Comparison of ENCODE assay signal across 20 cellular contexts in genomic region chr16:71449020-71449419, GRCh38. TPM values are rescaled to one million over a fixed set of nuclear protein-coding genes. Genes with fewer than 3 reads are reported as not detected.
"Had no signal": no experiment of that assay in that cellular context is flagged by ENCODE, and none has a peak within 500 bp of the region (broad histone marks: within the 10 kb centered on the region; RNA-seq: fewer than 3 reads in every experiment).

No MANE protein-coding gene starts in this region.

- H3K27me3 Mint-ChIP-seq: activated naive CD4-positive, alpha-beta T cell treated with anti-CD3 and anti-CD28 coated beads, Interleukin-2, amount 10 ng/mL, durations not matched to agents 7 days and 5 days; central memory CD8-positive, alpha-beta T cell; effector memory CD8-positive, alpha-beta T cell; stimulated activated naive CD8-positive, alpha-beta T cell treated with anti-CD3 and anti-CD28 coated beads, Interleukin-15, Interleukin-2, amounts not matched to agents 100 ng/mL and 50 ng/mL, for 24 hours had no signal

- H3K4me1 ChIP-seq: adrenal gland, body of pancreas, uterus had no signal

- H3K36me3 ChIP-seq: uterus had no signal

- DNase-seq: activated naive CD4-positive, alpha-beta T cell treated with anti-CD3 and anti-CD28 coated beads, Interleukin-2, amount 10 ng/mL, durations not matched to agents 7 days and 5 days; adrenal gland; body of pancreas; effector memory CD8-positive, alpha-beta T cell; left cardiac atrium; mammary epithelial cell; stimulated activated CD4-positive, alpha-beta T cell treated with anti-CD3 and anti-CD28 coated beads, Interleukin-4, amount 100 ng/mL, for 1 hour; stimulated activated CD8-positive, alpha-beta memory T cell treated with anti-CD3 and anti-CD28 coated beads, Interleukin-4, amount 100 ng/mL, for 48 hours; uterus had no signal

- H3K27ac Mint-ChIP-seq: activated naive CD4-positive, alpha-beta T cell treated with anti-CD3 and anti-CD28 coated beads, Interleukin-2, amount 10 ng/mL, durations not matched to agents 7 days and 5 days; activated T-helper 2 cell treated with anti-CD3 and anti-CD28 coated beads, Interferon-gamma antibody, Interleukin-2, Interleukin-4, amounts not matched to agents 10 μg/mL and 5 μg/mL and 100 μg/mL, durations not matched to agents 14 hours and 24 hours and 36 hours; effector memory CD8-positive, alpha-beta T cell; nephron; stimulated activated naive CD8-positive, alpha-beta T cell treated with anti-CD3 and anti-CD28 coated beads, Interleukin-15, Interleukin-2, amounts not matched to agents 100 ng/mL and 50 ng/mL, for 24 hours; T-helper 2 cell treated with Interferon-gamma antibody and Interleukin-4, amounts not matched to agents 5 μg/mL and 100 μg/mL, for 36 hours had no signal

- H3K4me3 ChIP-seq: body of pancreas, uterus had no signal

- ATAC-seq: activated CD4-positive, CD25-positive, alpha-beta regulatory T cell treated with anti-CD3 and anti-CD28 coated beads, Interleukin-2, amount 50 U/mL, for 24 hours; body of pancreas; effector memory CD8-positive, alpha-beta T cell; left cardiac atrium had no signal

- H3K27ac ChIP-seq: adrenal gland, body of pancreas, uterus had no signal

- H3K4me3 Mint-ChIP-seq: activated naive CD4-positive, alpha-beta T cell treated with anti-CD3 and anti-CD28 coated beads, Interleukin-2, amount 10 ng/mL, durations not matched to agents 7 days and 5 days; central memory CD8-positive, alpha-beta T cell; effector memory CD8-positive, alpha-beta T cell; nephron; stimulated activated naive CD8-positive, alpha-beta T cell treated with anti-CD3 and anti-CD28 coated beads, Interleukin-15, Interleukin-2, amounts not matched to agents 100 ng/mL and 50 ng/mL, for 24 hours; T-helper 2 cell treated with Interferon-gamma antibody and Interleukin-4, amounts not matched to agents 5 μg/mL and 100 μg/mL, for 36 hours had no signal

- H3K4me1 Mint-ChIP-seq: activated naive CD4-positive, alpha-beta T cell treated with anti-CD3 and anti-CD28 coated beads, Interleukin-2, amount 10 ng/mL, durations not matched to agents 7 days and 5 days; central memory CD8-positive, alpha-beta T cell; nephron had no signal

- H3K27me3 ChIP-seq: adrenal gland, body of pancreas, uterus had no signal

RNA-seq across cellular contexts. Expression of gene TLE7, which starts 7.2 kb away (rescaled TPM):
- total RNA-seq: activated T-helper 2 cell treated with anti-CD3 and anti-CD28 coated beads, Interferon-gamma antibody, Interleukin-2, Interleukin-4, amounts not matched to agents 10 μg/mL and 5 μg/mL and 100 μg/mL, durations not matched to agents 14 hours and 24 hours and 36 hours; adrenal gland; body of pancreas; glomerular endothelial cell; left cardiac atrium; mammary epithelial cell; omental fat pad; pulmonary artery endothelial cell; uterus had no signal
- polyA plus RNA-seq: adrenal gland, esophagus, mammary epithelial cell, thymus had no signal
